Comparison of ENCODE assay signal across 21 cellular contexts in the genomic region with DNA sequence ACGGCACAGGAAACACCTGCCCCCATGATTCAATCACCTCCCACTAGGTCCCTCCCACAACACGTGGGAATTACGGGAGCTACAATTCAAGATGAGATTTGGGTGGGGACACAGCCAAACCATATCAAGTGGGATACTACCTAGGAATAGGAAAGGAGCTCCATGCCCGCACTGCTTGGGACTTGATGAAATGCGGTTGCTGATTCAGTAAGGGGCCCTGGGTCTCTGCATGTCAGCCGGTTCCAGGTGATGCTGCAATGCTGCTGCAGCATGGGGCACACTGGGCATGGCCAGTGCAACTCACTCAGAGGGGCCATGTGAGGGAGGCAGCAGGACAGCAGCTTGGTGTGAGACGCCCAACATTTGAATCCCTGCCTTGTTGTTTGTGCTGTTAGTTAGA. TPM values are rescaled to one million over a fixed set of nuclear protein-coding genes. Genes with fewer than 3 reads are reported as not detected.
"Had no signal": no experiment of that assay in that cellular context is flagged by ENCODE, and none has a peak within 500 bp of the region (broad histone marks: within the 10 kb centered on the region; RNA-seq: fewer than 3 reads in every experiment).

No MANE protein-coding gene starts in this region.

- H3K27ac ChIP-seq: colonic mucosa, dorsolateral prefrontal cortex, esophagus squamous epithelium, gastrocnemius medialis, heart left ventricle, hepatocyte, left lung, lower lobe of right lung had no signal

- H3K27me3 ChIP-seq: colonic mucosa, dorsolateral prefrontal cortex, gastrocnemius medialis, hepatocyte had no signal

- H3K36me3 ChIP-seq: colonic mucosa, esophagus squamous epithelium, gastrocnemius medialis, heart left ventricle, left lung, lower lobe of right lung had no signal

- ATAC-seq: gastrocnemius medialis, heart left ventricle, left cardiac atrium, left lung, left ventricle myocardium superior, lower lobe of right lung had no signal

- DNase-seq: cerebellar nuclear complex; colonic mucosa; dermis blood vessel endothelial cell; dorsolateral prefrontal cortex; effector CD4-positive, alpha-beta T cell; effector memory CD4-positive, alpha-beta T cell; esophagus squamous epithelium; foreskin fibroblast; foreskin melanocyte; gastrocnemius medialis; heart left ventricle; hypothalamus; immature natural killer cell; left cardiac atrium; left lung; left ventricle myocardium superior; lower lobe of right lung; mesenchymal stem cell; midbrain had no signal

- H3K4me3 Mint-ChIP-seq: immature natural killer cell had no signal

- H3K9me3 ChIP-seq: colonic mucosa, gastrocnemius medialis, lower lobe of right lung had no signal

- H3K4me1 Mint-ChIP-seq: immature natural killer cell had no signal

- H3K4me1 ChIP-seq: colonic mucosa, esophagus squamous epithelium, gastrocnemius medialis, heart left ventricle, left lung, lower lobe of right lung had no signal

- H3K27ac Mint-ChIP-seq: immature natural killer cell had no signal

- H3K4me3 ChIP-seq: colonic mucosa, dorsolateral prefrontal cortex, esophagus squamous epithelium, gastrocnemius medialis, heart left ventricle, hepatocyte, left lung, lower lobe of right lung had no signal

RNA-seq across cellular contexts. Expression of gene MSX1, which starts 34.0 kb away (rescaled TPM):
- total RNA-seq: mononuclear cell had no signal
